In the genomic region with DNA sequence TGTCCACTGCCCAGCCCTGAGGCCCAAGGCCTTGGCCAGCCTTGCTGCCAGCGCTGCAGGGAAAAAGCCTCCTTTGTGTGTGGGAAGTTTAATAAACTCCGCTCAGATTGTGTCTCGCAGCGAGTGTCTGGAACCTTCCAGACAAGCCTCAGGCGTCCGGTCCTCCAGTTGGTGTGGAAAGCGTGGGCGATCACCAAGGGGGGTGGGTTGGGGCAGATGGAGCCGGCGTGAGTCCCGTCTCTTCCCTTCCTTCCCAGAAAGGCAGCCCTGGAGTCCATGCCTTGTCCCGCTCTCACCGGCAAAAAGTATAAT, we compare ENCODE assay signal across 11 cellular contexts. TPM values are rescaled to one million over a fixed set of nuclear protein-coding genes. Genes with fewer than 3 reads are reported as not detected.
DNase-seq lines count a peak whose midpoint lies in the region; ATAC-seq and TF ChIP-seq lines count a peak whose summit lies in the region.
"Had no signal": no experiment of that assay in that cellular context is flagged by ENCODE, and none has a peak within 500 bp of the region (broad histone marks: within the 10 kb centered on the region; RNA-seq: fewer than 3 reads in every experiment).

No MANE protein-coding gene starts in this region.

- TF ChIP-seq CTCF in esophagus squamous epithelium (IDR thresholded peaks at IDR 0.05) (no peak), prostate gland (IDR thresholded peaks at IDR 0.05) (no peak)

- peak overlapping the region in 2 of 3 donors; percentile 27 to 34 for H3K4me3 Mint-ChIP-seq in T-cell
- H3K4me3 Mint-ChIP-seq: stimulated activated naive CD8-positive, alpha-beta T cell treated with anti-CD3 and anti-CD28 coated beads, Interleukin-15, Interleukin-2, amounts not matched to agents 100 ng/mL and 50 ng/mL, for 24 hours had no signal

- H3K4me3 ChIP-seq in esophagus squamous epithelium (peak overlapping the region in 1 of 4 donors; percentile 19), skeletal muscle satellite cell (ENCODE audit: low read length) (no peak overlapping the region), prostate gland (no peak overlapping the region)
- H3K4me3 ChIP-seq: spleen had no signal

- POLR2A ChIA-PET in T-cell (lab: Charles Lee) = no interaction called here

- H3K27ac ChIP-seq in esophagus squamous epithelium (peak overlapping the region; percentile 82 to 91 (median 88)), prostate gland (peak overlapping the region in 1 of 2 donors; percentile 14)

- H3K9me3 ChIP-seq in esophagus squamous epithelium (no peaks in the 10 kb centered on the region), skeletal muscle satellite cell (replicated peaks; ENCODE audit: low read length) (no peaks in the 10 kb centered on the region), prostate gland (no peaks in the 10 kb centered on the region)
- H3K9me3 ChIP-seq: spleen had no signal

- H3K4me1 ChIP-seq in esophagus squamous epithelium = peaks cover 61 to 91% (median 74%) of the 10 kb centered on the region in 3 donors
- H3K4me1 ChIP-seq in skeletal muscle satellite cell (ENCODE audit: control insufficient read depth, insufficient read depth, low read length) = peaks cover 48% of the 10 kb centered on the region
- peaks cover 40% of the 10 kb centered on the region for H3K4me1 ChIP-seq in prostate gland (replicated peaks)

- intact Hi-C loops in esophagus squamous epithelium (cut with DNase I) (no loop called here), prostate gland (cut with DNase I) (no loop called here)

- no peaks in the 10 kb centered on the region for H3K27me3 Mint-ChIP-seq in T-cell
- H3K27me3 Mint-ChIP-seq: stimulated activated naive CD8-positive, alpha-beta T cell treated with anti-CD3 and anti-CD28 coated beads, Interleukin-15, Interleukin-2, amounts not matched to agents 100 ng/mL and 50 ng/mL, for 24 hours had no signal

- TF ChIP-seq POLR2A in esophagus squamous epithelium (IDR thresholded peaks at IDR 0.05) (no peak), prostate gland (IDR thresholded peaks at IDR 0.05) (no peak)

- CTCF ChIA-PET in T-cell (lab: Charles Lee) = no interaction called here

- no peak for ATAC-seq in T-cell (replicated peaks in 1 of 4)

- 46 to 60% methylated on average over 1 to 6 of the region's 13 CpGs for WGBS in esophagus squamous epithelium, 2 donors
- 80% methylated on average over 13 of the region's 13 CpGs for WGBS in prostate gland

- H3K36me3 ChIP-seq in esophagus squamous epithelium (peaks cover 0 to 22% (median 0%) of the 10 kb centered on the region in 3 donors), skeletal muscle satellite cell (ENCODE audit: insufficient read depth, low read length) (peaks cover 21% of the 10 kb centered on the region), prostate gland (no peaks in the 10 kb centered on the region)

- H3K27me3 ChIP-seq in esophagus squamous epithelium = no peaks in the 10 kb centered on the region
- H3K27me3 ChIP-seq in skeletal muscle satellite cell (ENCODE audit: control insufficient read depth, insufficient read depth, low read length) = no peaks in the 10 kb centered on the region
- no peaks in the 10 kb centered on the region for H3K27me3 ChIP-seq in prostate gland (replicated peaks; ENCODE audit: insufficient read depth)
- H3K27me3 ChIP-seq: spleen had no signal

- peak overlapping the region; percentile 30 for H3K4me2 ChIP-seq in skeletal muscle satellite cell (ENCODE audit: low read length)

- no peaks in the 10 kb centered on the region for H3K9me3 Mint-ChIP-seq in T-cell
- H3K9me3 Mint-ChIP-seq: stimulated activated naive CD8-positive, alpha-beta T cell treated with anti-CD3 and anti-CD28 coated beads, Interleukin-15, Interleukin-2, amounts not matched to agents 100 ng/mL and 50 ng/mL, for 24 hours had no signal

- H3K36me3 Mint-ChIP-seq in T-cell = peaks cover 10% of the 10 kb centered on the region

- no peak for DNase-seq in T-cell
- DNase-seq in esophagus squamous epithelium (lab: John Stamatoyannopoulos, UW) = no peak
- DNase-seq in prostate gland (ENCODE audit: low spot score) = no peak
- DNase-seq in EL = no peak
- DNase-seq in DMS114 treated with DMSO at 0.1 percent for 48 hours (lab: John Stamatoyannopoulos, UW; ENCODE audit: unreplicated experiment) = no peak
- DNase-seq: GDM1, kidney glomerular epithelial cell, NCI-H345, spleen had no signal

- H3K27ac Mint-ChIP-seq in T-cell = peak overlapping the region in 1 of 2 donors; percentile 44
- H3K27ac Mint-ChIP-seq: stimulated activated naive CD8-positive, alpha-beta T cell treated with anti-CD3 and anti-CD28 coated beads, Interleukin-15, Interleukin-2, amounts not matched to agents 100 ng/mL and 50 ng/mL, for 24 hours had no signal

- H3K4me1 Mint-ChIP-seq in T-cell = peaks cover 41 to 49% (median 48%) of the 10 kb centered on the region in 3 donors

- H3K9ac ChIP-seq in skeletal muscle satellite cell (ENCODE audit: low read depth, low read length) = peak overlapping the region; percentile 23

RNA-seq across cellular contexts. Expression of a gene that starts 4.6 kb away (rescaled TPM):
- total RNA-seq in T-cell = 100 to 1,000 TPM in 2 of 5 donors, 10 to 100 TPM in 3; 70.2 to 115 (median 99.5) TPM
- total RNA-seq in esophagus squamous epithelium = 10 to 100 TPM; 59.3 to 68.5 (median 61.6) TPM
- total RNA-seq in skeletal muscle satellite cell (2012; rRNA removed) = 50.7 and 61.9 TPM in 2 replicates
- 100 to 1,000 TPM in 1 of 2 donors, 10 to 100 TPM in 1; 75.1 to 157 TPM for total RNA-seq in prostate gland

RNA-seq across cellular contexts. Expression of a gene that starts 27.6 kb away (rescaled TPM):
- total RNA-seq in T-cell = under 1 TPM in 4 of 5 donors, not detected in 1; 0.08 to 0.36 (median 0.23) TPM
- total RNA-seq in esophagus squamous epithelium = 1 to 10 TPM in 3 of 4 donors, under 1 TPM in 1; 0.38 to 1.6 (median 1.2) TPM
- 3.3 and 4.8 TPM in 2 replicates for total RNA-seq in skeletal muscle satellite cell (2012; rRNA removed)
- total RNA-seq in prostate gland = 1 to 10 TPM in 1 of 2 donors, under 1 TPM in 1; 0.68 to 4.4 TPM

RNA-seq across cellular contexts. Expression of a gene that starts 31.4 kb away (rescaled TPM):
- 100 to 1,000 TPM; 117 to 233 (median 155) TPM for total RNA-seq in T-cell
- 100 to 1,000 TPM in 3 of 4 donors, 10 to 100 TPM in 1; 83.4 to 171 (median 132) TPM for total RNA-seq in esophagus squamous epithelium
- total RNA-seq in skeletal muscle satellite cell (2012; rRNA removed) = 33.9 and 42.1 TPM in 2 replicates
- total RNA-seq in prostate gland = 100 to 1,000 TPM; 109 to 151 TPM

RNA-seq across cellular contexts. Expression of a gene that starts 36.1 kb away (rescaled TPM):
- total RNA-seq in T-cell = 100 to 1,000 TPM in 3 of 5 donors, 10 to 100 TPM in 2; 90.2 to 115 (median 106) TPM
- 10 to 100 TPM; 31.3 to 84.3 (median 68.3) TPM for total RNA-seq in esophagus squamous epithelium
- 43.3 and 44.1 TPM in 2 replicates for total RNA-seq in skeletal muscle satellite cell (2012; rRNA removed)
- 10 to 100 TPM; 32.5 to 79.9 TPM for total RNA-seq in prostate gland

RNA-seq across cellular contexts. Expression of a gene that starts 38.2 kb away (rescaled TPM):
- 100 to 1,000 TPM in 1 of 5 donors, 10 to 100 TPM in 4; 54.0 to 161 (median 66.9) TPM for total RNA-seq in T-cell
- 10 to 100 TPM; 12.4 to 65.0 (median 40.4) TPM for total RNA-seq in esophagus squamous epithelium
- total RNA-seq in skeletal muscle satellite cell (2012; rRNA removed) = 21.3 and 31.0 TPM in 2 replicates
- total RNA-seq in prostate gland = 10 to 100 TPM; 35.8 to 42.9 TPM
